29 cellular contexts compared by ENCODE assay signal in the genomic region with DNA sequence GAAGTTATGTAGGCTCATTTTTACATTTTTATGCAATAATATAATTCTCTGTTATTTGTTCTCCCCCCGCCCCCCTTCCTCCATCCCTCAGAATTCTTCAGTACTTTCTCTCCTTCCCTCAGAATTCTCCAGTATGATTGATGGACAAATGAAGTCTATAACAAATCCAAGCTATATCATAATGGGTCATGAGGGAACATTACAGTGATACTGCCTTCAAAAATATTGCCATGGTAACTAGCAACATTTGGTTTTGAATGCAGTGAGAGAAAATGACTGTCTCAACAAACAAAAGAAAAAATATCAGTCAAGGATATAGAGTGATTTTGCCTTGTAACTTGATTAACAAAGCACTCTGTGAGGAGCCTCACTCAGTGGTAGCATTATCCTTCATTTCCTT.
"Had no signal": no experiment of that assay in that cellular context is flagged by ENCODE, and none has a peak within 500 bp of the region (broad histone marks: within the 10 kb centered on the region; RNA-seq: fewer than 3 reads in every experiment).

No MANE protein-coding gene starts in this region.

- ATAC-seq: left colon; left lung; lower lobe of right lung; naive thymus-derived CD8-positive, alpha-beta T cell; sciatic nerve; stimulated activated naive B cell treated with anti-CD40 and anti-IgM and Interleukin-4, amounts not matched to agents 10 μg/mL and 1 μg/mL and 100 μg/mL, for 72 hours; stimulated activated naive CD8-positive, alpha-beta T cell treated with anti-CD3 and anti-CD28 coated beads, Interleukin-15, Interleukin-2, amounts not matched to agents 100 U/mL and 50 U/mL, for 24 hours had no signal

- H3K4me1 ChIP-seq: left lung, lower lobe of right lung, neural progenitor cell, parathyroid adenoma, right atrium auricular region, stomach, testis, thyroid gland, transverse colon, upper lobe of left lung, vagina had no signal

- H3K27ac ChIP-seq: left lung, lower lobe of right lung, neural progenitor cell, neutrophil, parathyroid adenoma, right atrium auricular region, skin epidermis, stomach, testis, thyroid gland, transverse colon, upper lobe of left lung, vagina had no signal

- DNase-seq: hypothalamus; immature natural killer cell; kidney; left colon; left lung; lower lobe of right lung; mammary epithelial cell; mesenchymal stem cell; naive thymus-derived CD8-positive, alpha-beta T cell; occipital lobe; stimulated activated CD4-positive, alpha-beta T cell treated with anti-CD3 and anti-CD28 coated beads, Interleukin-12 subunit alpha, Interleukin-12 subunit beta, amount 100 ng/mL, for 4 hours; stimulated activated CD4-positive, alpha-beta T cell treated with anti-CD3 and anti-CD28 coated beads, Interleukin-15, amount 100 ng/mL, for 24 hours; stimulated activated CD4-positive, alpha-beta T cell treated with anti-CD3 and anti-CD28 coated beads, Interleukin-2, amount 100 ng/mL, for 24 hours; stimulated activated CD4-positive, alpha-beta T cell treated with anti-CD3 and anti-CD28 coated beads, Interleukin-4, amount 100 ng/mL, for 1 hour; stimulated activated naive B cell treated with anti-CD40 and anti-IgM and Interleukin-4, amounts not matched to agents 10 μg/mL and 1 μg/mL and 100 μg/mL, for 72 hours; stimulated activated naive CD8-positive, alpha-beta T cell treated with anti-CD3 and anti-CD28 coated beads, Interleukin-15, Interleukin-2, amounts not matched to agents 100 U/mL and 50 U/mL, for 24 hours; stomach; testis; thyroid gland; transverse colon; upper lobe of left lung had no signal

- H3K27me3 Mint-ChIP-seq: stimulated activated naive B cell treated with anti-CD40 and anti-IgM and Interleukin-4, amounts not matched to agents 10 μg/mL and 1 μg/mL and 100 μg/mL, for 72 hours had no signal

- H3K9me3 ChIP-seq: neutrophil, testis, thyroid gland, transverse colon, vagina had no signal

- H3K27me3 ChIP-seq: left lung, neural progenitor cell, neutrophil, right atrium auricular region, stomach, testis, thyroid gland, transverse colon, upper lobe of left lung, vagina had no signal

- H3K36me3 ChIP-seq: left lung, lower lobe of right lung, neural progenitor cell, neutrophil, right atrium auricular region, stomach, thyroid gland, transverse colon, upper lobe of left lung, vagina had no signal

- H3K9ac ChIP-seq: neural progenitor cell, parathyroid adenoma had no signal

- H3K36me3 Mint-ChIP-seq: immature natural killer cell; stimulated activated naive B cell treated with anti-CD40 and anti-IgM and Interleukin-4, amounts not matched to agents 10 μg/mL and 1 μg/mL and 100 μg/mL, for 72 hours had no signal

- H3K4me1 Mint-ChIP-seq: immature natural killer cell; naive thymus-derived CD8-positive, alpha-beta T cell; nephron; stimulated activated naive B cell treated with anti-CD40 and anti-IgM and Interleukin-4, amounts not matched to agents 10 μg/mL and 1 μg/mL and 100 μg/mL, for 72 hours had no signal

- H3K4me3 ChIP-seq: left lung, lower lobe of right lung, neural progenitor cell, right atrium auricular region, skin epidermis, stomach, testis, thyroid gland, transverse colon, upper lobe of left lung, vagina had no signal

- H3K4me3 Mint-ChIP-seq: immature natural killer cell; naive thymus-derived CD8-positive, alpha-beta T cell; nephron; neural progenitor cell; stimulated activated naive B cell treated with anti-CD40 and anti-IgM and Interleukin-4, amounts not matched to agents 10 μg/mL and 1 μg/mL and 100 μg/mL, for 72 hours had no signal

- H3K27ac Mint-ChIP-seq: immature natural killer cell; naive thymus-derived CD8-positive, alpha-beta T cell; nephron; neural progenitor cell; stimulated activated naive B cell treated with anti-CD40 and anti-IgM and Interleukin-4, amounts not matched to agents 10 μg/mL and 1 μg/mL and 100 μg/mL, for 72 hours had no signal
